9 cellular contexts compared by ENCODE assay signal in the genomic region with DNA sequence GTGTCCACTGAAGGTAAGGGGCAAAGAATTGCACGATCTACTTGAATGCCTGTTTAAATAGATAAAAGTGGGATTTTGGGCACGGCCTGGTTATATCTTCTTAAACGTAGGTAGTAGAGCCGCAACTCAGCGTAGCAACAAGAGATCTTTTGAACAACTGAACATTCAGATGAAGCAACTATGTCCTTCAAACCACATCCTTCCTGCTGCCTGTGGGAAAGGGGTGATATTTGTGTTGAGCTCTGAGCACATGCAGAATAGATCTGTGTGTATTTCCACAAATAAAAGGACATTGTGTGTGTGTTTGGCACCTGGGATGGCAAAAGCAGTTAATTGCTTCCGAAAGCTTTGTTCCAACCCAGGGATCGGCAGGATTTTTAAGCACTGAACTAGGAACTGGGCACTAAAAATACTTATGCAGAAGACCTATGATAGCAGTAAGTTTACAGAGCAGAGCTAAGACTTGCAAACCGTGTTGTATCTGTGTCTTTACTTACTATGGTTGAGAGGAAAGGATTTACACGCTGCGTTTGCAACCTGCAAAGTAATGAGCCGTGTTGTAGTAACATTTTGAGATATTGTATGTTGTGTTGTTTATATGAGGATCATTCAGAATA.
A peak's percentile ranks its signal among the peaks of the same experiment; 100 is the strongest.
DNase-seq lines count a peak whose midpoint lies in the region; ATAC-seq and TF ChIP-seq lines count a peak whose summit lies in the region.
"Had no signal": no experiment of that assay in that cellular context is flagged by ENCODE, and none has a peak within 500 bp of the region (broad histone marks: within the 10 kb centered on the region; RNA-seq: fewer than 3 reads in every experiment).

No MANE protein-coding gene starts in this region.

- intact Hi-C loops in mucosa of descending colon (cut with DNase I, micrococcal nuclease), result no loop called here

- no peaks in the 10 kb centered on the region for H3F3A ChIP-seq in GM23248 (ENCODE audit: insufficient read depth)

- no peak for TF ChIP-seq CTCF in mucosa of descending colon (IDR thresholded peaks at IDR 0.05)

- H3K36me3 ChIP-seq in mucosa of descending colon (ENCODE audit: low read depth) (no peaks in the 10 kb centered on the region), GM23248 (ENCODE audit: low read depth) (no peaks in the 10 kb centered on the region)

- no peaks in the 10 kb centered on the region for H3K27me3 ChIP-seq in GM23248 (replicated peaks; ENCODE audit: insufficient read depth)

- in situ Hi-C loops in GM23248 (cut with MboI), result no loop called here

- no peak overlapping the region for H3K27ac ChIP-seq in GM23248

- H3K9ac ChIP-seq in GM23248, result no peak overlapping the region

- no peaks in the 10 kb centered on the region for H3K79me2 ChIP-seq in GM23248 (ENCODE audit: insufficient read depth)

- H3K4me3 ChIP-seq in mucosa of descending colon, result no peak overlapping the region
- H3K4me3 ChIP-seq in GM23248, result no peak overlapping the region

- no peak overlapping the region for H3K4me2 ChIP-seq in GM23248 (ENCODE audit: unreplicated experiment)

- peak; percentile 87 to 92 for DNase-seq in AML-193 (lab: John Stamatoyannopoulos, UW)
- DNase-seq in NOMO-1 treated with dmso at 0.1 percent for 144 hours (lab: John Stamatoyannopoulos, UW; ENCODE audit: unreplicated experiment), result peak; percentile 1
- peak; percentile 56 for DNase-seq in activated CD8-positive, alpha-beta memory T cell treated with anti-CD3 and anti-CD28 coated beads, Interleukin-2, amount 50 U/mL, for 48 hours
- DNase-seq in mucosa of descending colon, result peak in 1 of 3 donors; percentile 47
- DNase-seq in GM23248, result no peak
- DNase-seq: NCI-H1436 had no signal

- peak; percentile 76 for ATAC-seq in mucosa of descending colon
- no peak for ATAC-seq in SK-N-SH treated with all-trans-retinoic acid at 6 μM for 48 hours
- no peak for ATAC-seq in HG02763 (IDR thresholded peaks at IDR 0.05; ENCODE audit: unreplicated experiment)
- no peak for ATAC-seq in GM19455 (IDR thresholded peaks at IDR 0.05; ENCODE audit: unreplicated experiment)

- H3K9me2 ChIP-seq in GM23248 (ENCODE audit: insufficient read depth), result no peaks in the 10 kb centered on the region

- H3K9me3 ChIP-seq in mucosa of descending colon (no peaks in the 10 kb centered on the region), GM23248 (ENCODE audit: low read depth) (no peaks in the 10 kb centered on the region)

- H3K4me1 ChIP-seq in mucosa of descending colon (ENCODE audit: low read depth) (no peaks in the 10 kb centered on the region), GM23248 (ENCODE audit: insufficient read depth) (no peaks in the 10 kb centered on the region)

- no peaks in the 10 kb centered on the region for H4K20me1 ChIP-seq in GM23248 (ENCODE audit: insufficient read depth)

- H2AFZ ChIP-seq in GM23248, result no peak overlapping the region

- WGBS in GM23248 (ENCODE audit: low coverage in 1 of 2, low lambda C conversion rate in 2 of 2, missing lambda C conversion rate in 2 of 2), 2 experiments, result 39 to 40% methylated on average over 11 of the region's 11 CpGs

TF ChIP-seq in SK-N-SH treated with all-trans-retinoic acid at 6 μM for 48 hours, 23 proteins besides CTCF, POLR2A, EP300 and RAD21:
- TF ChIP-seq ZNF70 (CRISPR knock-in tag; IDR thresholded peaks at IDR 0.05), result no peak
- TF ChIP-seq OSR1 (CRISPR knock-in tag; IDR thresholded peaks at IDR 0.05), result no peak
- TF ChIP-seq PPARA (CRISPR knock-in tag; IDR thresholded peaks at IDR 0.05; ENCODE audit: borderline replicate concordance), result no peak
- no peak for TF ChIP-seq RARB (CRISPR knock-in tag; IDR thresholded peaks at IDR 0.05)
- no peak for TF ChIP-seq ZNF565 (CRISPR knock-in tag; conservative IDR thresholded peaks at IDR 0.05; ENCODE audit: low read depth)
- TF ChIP-seq ZNF8 (CRISPR knock-in tag; IDR thresholded peaks at IDR 0.05), result no peak
- TF ChIP-seq ZFP30 (CRISPR knock-in tag; IDR thresholded peaks at IDR 0.05), result no peak
- TF ChIP-seq ESRRG (CRISPR knock-in tag; IDR thresholded peaks at IDR 0.05), result no peak
- no peak for TF ChIP-seq ZFP3 (CRISPR knock-in tag; IDR thresholded peaks at IDR 0.05)
- no peak for TF ChIP-seq ARNTL (CRISPR knock-in tag; IDR thresholded peaks at IDR 0.05; ENCODE audit: borderline replicate concordance, low read depth)
- no peak for TF ChIP-seq ISL1 (CRISPR knock-in tag; IDR thresholded peaks at IDR 0.05)
- no peak for TF ChIP-seq BACH2 (CRISPR knock-in tag; IDR thresholded peaks at IDR 0.05; ENCODE audit: borderline replicate concordance)
- TF ChIP-seq TOX (CRISPR knock-in tag; IDR thresholded peaks at IDR 0.05; ENCODE audit: borderline replicate concordance), result no peak
- TF ChIP-seq, protein P1, sequence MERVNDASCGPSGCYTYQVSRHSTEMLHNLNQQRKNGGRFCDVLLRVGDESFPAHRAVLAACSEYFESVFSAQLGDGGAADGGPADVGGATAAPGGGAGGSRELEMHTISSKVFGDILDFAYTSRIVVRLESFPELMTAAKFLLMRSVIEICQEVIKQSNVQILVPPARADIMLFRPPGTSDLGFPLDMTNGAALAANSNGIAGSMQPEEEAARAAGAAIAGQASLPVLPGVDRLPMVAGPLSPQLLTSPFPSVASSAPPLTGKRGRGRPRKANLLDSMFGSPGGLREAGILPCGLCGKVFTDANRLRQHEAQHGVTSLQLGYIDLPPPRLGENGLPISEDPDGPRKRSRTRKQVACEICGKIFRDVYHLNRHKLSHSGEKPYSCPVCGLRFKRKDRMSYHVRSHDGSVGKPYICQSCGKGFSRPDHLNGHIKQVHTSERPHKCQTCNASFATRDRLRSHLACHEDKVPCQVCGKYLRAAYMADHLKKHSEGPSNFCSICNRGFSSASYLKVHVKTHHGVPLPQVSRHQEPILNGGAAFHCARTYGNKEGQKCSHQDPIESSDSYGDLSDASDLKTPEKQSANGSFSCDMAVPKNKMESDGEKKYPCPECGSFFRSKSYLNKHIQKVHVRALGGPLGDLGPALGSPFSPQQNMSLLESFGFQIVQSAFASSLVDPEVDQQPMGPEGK (CRISPR knock-in tag; IDR thresholded peaks at IDR 0.05; ENCODE audit: borderline replicate concordance), result no peak
- TF ChIP-seq GLIS3 (CRISPR knock-in tag; IDR thresholded peaks at IDR 0.05), result no peak
- TF ChIP-seq ZC3H10 (CRISPR knock-in tag; IDR thresholded peaks at IDR 0.05), result no peak
- TF ChIP-seq CREB5 (CRISPR knock-in tag; IDR thresholded peaks at IDR 0.05; ENCODE audit: low read depth), result no peak
- no peak for TF ChIP-seq TCF4 (CRISPR knock-in tag; IDR thresholded peaks at IDR 0.05; ENCODE audit: borderline replicate concordance)
TF ChIP-seq in SK-N-SH treated with all-trans-retinoic acid at 6 μM for 48 hours: peak in this region for 0.
